Comparison of ENCODE assay signal across 17 cellular contexts in genomic region chr19:18661346-18661745, GRCh38. TPM values are rescaled to one million over a fixed set of nuclear protein-coding genes. Genes with fewer than 3 reads are reported as not detected.
DNase-seq lines count a peak whose midpoint lies in the region; TF ChIP-seq lines count a peak whose summit lies in the region.
"Had no signal": no experiment of that assay in that cellular context is flagged by ENCODE, and none has a peak within 500 bp of the region (broad histone marks: within the 10 kb centered on the region; RNA-seq: fewer than 3 reads in every experiment).

No MANE protein-coding gene starts in this region.

- TF ChIP-seq POLR2A in thyroid gland (IDR thresholded peaks at IDR 0.05), result no peak

- intact Hi-C loops in thyroid gland (cut with DNase I), result no loop called here

- peaks cover 21% of the 10 kb centered on the region for H3K4me1 Mint-ChIP-seq in activated T-cell treated with anti-CD3 and anti-CD28 coated beads, Interleukin-2, amount 50 U/mL, for 24 hours (ENCODE audit: low read depth)
- H3K4me1 Mint-ChIP-seq in nephron progenitor cell, result peaks cover 69% of the 10 kb centered on the region

- DNase-seq in activated T-cell treated with anti-CD3 and anti-CD28 coated beads, Interleukin-2, amount 50 U/mL, for 24 hours, result no peak
- DNase-seq in activated T-cell treated with anti-CD3 and anti-CD28 coated beads for 4 hours (no peak), caudate nucleus (lab: John Stamatoyannopoulos, UW) (peak in 15 of 61 donors; percentile 18 to 77 (median 36)), nephron progenitor cell (no peak), thyroid gland (no peak), NCI-H345 (lab: John Stamatoyannopoulos, UW) (no peak), GM19238 (ENCODE audit: insufficient read length, low spot score) (no peak), NCI-H1105 (lab: John Stamatoyannopoulos, UW) (no peak)
- DNase-seq: activated CD4-positive, CD25-positive, alpha-beta regulatory T cell treated with anti-CD3 and anti-CD28 coated beads, Interleukin-2, amount 50 U/mL, for 72 hours; amygdala; foreskin melanocyte; stimulated activated CD4-positive, alpha-beta T cell treated with anti-CD3 and anti-CD28 coated beads, Interleukin-4, amount 100 ng/mL, for 1 hour had no signal

- H3K27ac ChIP-seq in caudate nucleus (ENCODE audit: low read depth, low read length), result peak overlapping the region; percentile 58
- peak overlapping the region; percentile 51 to 77 (median 65) for H3K27ac ChIP-seq in thyroid gland

- H3K27me3 ChIP-seq in thyroid gland, result no peaks in the 10 kb centered on the region
- H3K27me3 ChIP-seq: SJSA1 had no signal

- WGBS in thyroid gland, 2 donors, result 89 to 95% methylated on average over 4 of the region's 4 CpGs

- TF ChIP-seq CTCF in nephron progenitor cell (IDR thresholded peaks at IDR 0.05) (no peak), thyroid gland (IDR thresholded peaks at IDR 0.05) (no peak)

- no peak overlapping the region for H3K4me3 ChIP-seq in thyroid gland (replicated peaks in 1 of 3)
- H3K4me3 ChIP-seq: SJSA1 had no signal

- H3K36me3 Mint-ChIP-seq in activated T-cell treated with anti-CD3 and anti-CD28 coated beads, Interleukin-2, amount 50 U/mL, for 24 hours (ENCODE audit: low read depth), result peaks cover 1% of the 10 kb centered on the region
- H3K36me3 Mint-ChIP-seq in nephron progenitor cell (ENCODE audit: low read depth), result no peaks in the 10 kb centered on the region

- no peak overlapping the region for H3K4me3 Mint-ChIP-seq in activated T-cell treated with anti-CD3 and anti-CD28 coated beads, Interleukin-2, amount 50 U/mL, for 24 hours
- peak overlapping the region; percentile 16 for H3K4me3 Mint-ChIP-seq in nephron progenitor cell
- H3K4me3 Mint-ChIP-seq: CD14-positive monocyte had no signal

- no peaks in the 10 kb centered on the region for H3K9me3 Mint-ChIP-seq in activated T-cell treated with anti-CD3 and anti-CD28 coated beads, Interleukin-2, amount 50 U/mL, for 24 hours
- no peaks in the 10 kb centered on the region for H3K9me3 Mint-ChIP-seq in nephron progenitor cell
- H3K9me3 Mint-ChIP-seq: activated T-helper 2 cell treated with anti-CD3 and anti-CD28 coated beads, Interferon-gamma antibody, Interleukin-2, Interleukin-4, amounts not matched to agents 10 μg/mL and 5 μg/mL and 100 μg/mL, durations not matched to agents 14 hours and 24 hours and 36 hours had no signal

- no peaks in the 10 kb centered on the region for H3K27me3 Mint-ChIP-seq in activated T-cell treated with anti-CD3 and anti-CD28 coated beads, Interleukin-2, amount 50 U/mL, for 24 hours
- peaks cover 9% of the 10 kb centered on the region for H3K27me3 Mint-ChIP-seq in nephron progenitor cell (ENCODE audit: low read depth, poor library complexity)

- H3K27ac Mint-ChIP-seq in activated T-cell treated with anti-CD3 and anti-CD28 coated beads, Interleukin-2, amount 50 U/mL, for 24 hours, result peak overlapping the region; percentile 35
- no peak overlapping the region for H3K27ac Mint-ChIP-seq in nephron progenitor cell
- H3K27ac Mint-ChIP-seq: activated T-helper 2 cell treated with anti-CD3 and anti-CD28 coated beads, Interferon-gamma antibody, Interleukin-2, Interleukin-4, amounts not matched to agents 10 μg/mL and 5 μg/mL and 100 μg/mL, durations not matched to agents 14 hours and 24 hours and 36 hours had no signal

- H3K36me3 ChIP-seq in thyroid gland, result peaks cover 0 to 4% of the 10 kb centered on the region in 2 donors
- H3K36me3 ChIP-seq: SJSA1 had no signal

- H3K4me1 ChIP-seq in thyroid gland, result peaks cover 0 to 56% of the 10 kb centered on the region in 2 donors

- H3K9me3 ChIP-seq in thyroid gland, result no peaks in the 10 kb centered on the region
- H3K9me3 ChIP-seq: SJSA1 had no signal

RNA-seq across cellular contexts. Expression of gene CRTC1, which starts 22.1 kb away (rescaled TPM):
- 10 to 100 TPM; 12.3 to 15.9 (median 13.1) TPM for total RNA-seq in thyroid gland

RNA-seq across cellular contexts. Expression of gene KLHL26, which starts 24.5 kb away (rescaled TPM):
- 10 to 100 TPM; 13.4 to 20.2 (median 15.9) TPM for total RNA-seq in thyroid gland

RNA-seq across cellular contexts. Expression of gene TMEM59L, which starts 48.7 kb away (rescaled TPM):
- total RNA-seq in thyroid gland, result 1 to 10 TPM; 1.3 to 3.1 (median 2.3) TPM
- total RNA-seq: activated CD8-positive, alpha-beta memory T cell treated with anti-CD3 and anti-CD28 coated beads for 36 hours; activated T-helper 2 cell treated with anti-CD3 and anti-CD28 coated beads, Interferon-gamma antibody, Interleukin-2, Interleukin-4, amounts not matched to agents 10 μg/mL and 5 μg/mL and 100 μg/mL, durations not matched to agents 14 hours and 24 hours and 36 hours; SJSA1 had no signal

RNA-seq across cellular contexts. Expression of gene CRLF1, which starts 54.7 kb away (rescaled TPM):
- 100 to 1,000 TPM in 2 of 4 donors, 10 to 100 TPM in 2; 87.2 to 140 (median 101) TPM for total RNA-seq in thyroid gland
- total RNA-seq: activated T-helper 2 cell treated with anti-CD3 and anti-CD28 coated beads, Interferon-gamma antibody, Interleukin-2, Interleukin-4, amounts not matched to agents 10 μg/mL and 5 μg/mL and 100 μg/mL, durations not matched to agents 14 hours and 24 hours and 36 hours; endothelial cell of umbilical vein had no signal
